In the genomic region with DNA sequence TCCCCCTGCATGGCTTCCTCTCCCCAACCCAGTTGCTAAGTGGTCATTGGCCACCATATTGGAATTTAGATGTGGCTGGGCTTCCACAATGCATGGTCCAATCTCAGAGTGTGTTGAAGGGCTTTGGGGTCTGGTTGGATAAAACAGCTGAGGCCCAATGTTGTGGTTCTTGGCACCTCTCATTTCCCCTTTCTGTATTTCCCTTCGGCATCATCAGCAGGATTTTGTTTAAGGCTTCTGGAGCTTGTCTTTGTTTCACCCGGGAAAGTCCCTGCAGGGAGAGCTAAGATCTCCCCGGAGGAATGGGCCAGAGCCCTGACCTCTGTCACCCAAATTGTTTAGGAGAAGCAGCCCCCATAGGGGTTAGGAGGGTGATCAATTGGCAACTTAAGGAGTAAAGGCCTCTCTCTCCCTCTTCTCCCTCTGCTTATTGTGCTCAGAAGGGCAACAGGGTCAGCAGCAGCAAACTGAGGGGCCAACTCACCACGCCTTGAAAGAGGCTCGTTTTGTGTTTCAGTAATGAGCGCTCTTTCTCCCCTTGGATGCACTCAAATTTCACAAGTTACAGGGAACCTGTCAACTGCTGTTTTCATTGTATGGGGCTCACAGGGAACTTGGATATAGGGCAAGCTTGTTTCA, we compare ENCODE assay signal across 23 cellular contexts.
DNase-seq lines count a peak whose midpoint lies in the region; ATAC-seq, FAIRE-seq and TF ChIP-seq lines count a peak whose summit lies in the region.
"Had no signal": no experiment of that assay in that cellular context is flagged by ENCODE, and none has a peak within 500 bp of the region (broad histone marks: within the 10 kb centered on the region; RNA-seq: fewer than 3 reads in every experiment).

No MANE protein-coding gene starts in this region.

- CTCF ChIA-PET in activated CD4-positive, alpha-beta T cell treated with anti-CD3 and anti-CD28 coated beads, Interleukin-2, amount 10 ng/mL, durations not matched to agents 7 days and 5 days (lab: Charles Lee) = interaction anchor here (0.6 kb wide), 1 partner anchor 1146 kb away, joined by 3 read pairs; no protein-coding TSS in a partner anchor
- CTCF ChIA-PET in activated CD4-positive, alpha-beta T cell treated with anti-CD3 and anti-CD28 coated beads for 36 hours (lab: Charles Lee) = no interaction called here

- peaks cover 2% of the 10 kb centered on the region for H3K36me3 Mint-ChIP-seq in activated CD4-positive, alpha-beta T cell treated with anti-CD3 and anti-CD28 coated beads, Interleukin-2, amount 10 ng/mL, durations not matched to agents 7 days and 5 days (ENCODE audit: low read depth)
- H3K36me3 Mint-ChIP-seq in activated CD4-positive, alpha-beta T cell treated with anti-CD3 and anti-CD28 coated beads for 36 hours (ENCODE audit: low read depth) = no peaks in the 10 kb centered on the region

- H3K4me3 ChIP-seq in kidney (ENCODE audit: low read length in 2 of 2) (no peak overlapping the region), neutrophil (ENCODE audit: low read depth in 1 of 2, low read length in 1 of 2) (no peak overlapping the region), upper lobe of right lung (no peak overlapping the region)
- H3K4me3 ChIP-seq: testis had no signal

- TF ChIP-seq CTCF in kidney (IDR thresholded peaks at IDR 0.05; ENCODE audit: borderline replicate concordance, extremely low read depth, insufficient read depth) (no peak), neutrophil (IDR thresholded peaks at IDR 0.05) (no peak), upper lobe of right lung (IDR thresholded peaks at IDR 0.05) (no peak)

- no peak for DNase-seq in activated CD4-positive, alpha-beta T cell treated with anti-CD3 and anti-CD28 coated beads, Interleukin-2, amount 10 ng/mL, durations not matched to agents 7 days and 5 days
- no peak for DNase-seq in activated CD4-positive, alpha-beta T cell treated with anti-CD3 and anti-CD28 coated beads for 36 hours
- DNase-seq in kidney (no peak), upper lobe of right lung (no peak), urothelium cell line (ENCODE audit: low spot score) (no peak), AML-193 (lab: John Stamatoyannopoulos, UW) (no peak)
- DNase-seq: activated CD8-positive, alpha-beta memory T cell treated with anti-CD3 and anti-CD28 coated beads, Interleukin-2, amount 50 U/mL, for 48 hours; activated naive CD4-positive, alpha-beta T cell; CD4-positive, CD25-positive, alpha-beta regulatory T cell; DMS53; left cardiac atrium; naive thymus-derived CD4-positive, alpha-beta T cell; NCI-H2029 treated with DMSO at 0.1 percent for 48 hours; NCI-H510A; right cardiac atrium; SIG-M5; stimulated activated CD4-positive, alpha-beta T cell treated with anti-CD3 and anti-CD28 coated beads, Interleukin-1b, Interleukin-23, amount 100 ng/mL, for 48 hours; testis had no signal

- ATAC-seq in activated CD4-positive, alpha-beta T cell treated with anti-CD3 and anti-CD28 coated beads for 36 hours = no peak
- ATAC-seq in upper lobe of right lung = no peak
- no peak for ATAC-seq in HG02763 (IDR thresholded peaks at IDR 0.05; ENCODE audit: unreplicated experiment)
- ATAC-seq: HCT116; left cardiac atrium; naive thymus-derived CD4-positive, alpha-beta T cell had no signal

- peak overlapping the region; percentile 64 to 82 for H3K27ac ChIP-seq in kidney (ENCODE audit: low read depth in 2 of 2, low read length in 2 of 2)
- H3K27ac ChIP-seq in neutrophil = peak overlapping the region; percentile 8
- peak overlapping the region; percentile 83 for H3K27ac ChIP-seq in upper lobe of right lung
- H3K27ac ChIP-seq: 22Rv1 had no signal

- H3K36me3 ChIP-seq in kidney (ENCODE audit: control insufficient read depth in 1 of 2, insufficient read depth in 2 of 2, low read length in 2 of 2) (no peaks in the 10 kb centered on the region), neutrophil (no peaks in the 10 kb centered on the region), upper lobe of right lung (no peaks in the 10 kb centered on the region)

- H3K9ac ChIP-seq in kidney (ENCODE audit: low read length in 2 of 2) = no peak overlapping the region

- H3K4me3 Mint-ChIP-seq in activated CD4-positive, alpha-beta T cell treated with anti-CD3 and anti-CD28 coated beads, Interleukin-2, amount 10 ng/mL, durations not matched to agents 7 days and 5 days = no peak overlapping the region
- no peak overlapping the region for H3K4me3 Mint-ChIP-seq in activated CD4-positive, alpha-beta T cell treated with anti-CD3 and anti-CD28 coated beads for 36 hours
- H3K4me3 Mint-ChIP-seq: CD4-positive, CD25-positive, alpha-beta regulatory T cell; naive thymus-derived CD4-positive, alpha-beta T cell had no signal

- H3K4me1 Mint-ChIP-seq in activated CD4-positive, alpha-beta T cell treated with anti-CD3 and anti-CD28 coated beads, Interleukin-2, amount 10 ng/mL, durations not matched to agents 7 days and 5 days = peaks cover 16% of the 10 kb centered on the region
- H3K4me1 Mint-ChIP-seq in activated CD4-positive, alpha-beta T cell treated with anti-CD3 and anti-CD28 coated beads for 36 hours = peaks cover 18% of the 10 kb centered on the region

- no peaks in the 10 kb centered on the region for H3K27me3 ChIP-seq in neutrophil
- H3K27me3 ChIP-seq in upper lobe of right lung = no peaks in the 10 kb centered on the region
- H3K27me3 ChIP-seq: testis had no signal

- no peaks in the 10 kb centered on the region for H3K27me3 Mint-ChIP-seq in activated CD4-positive, alpha-beta T cell treated with anti-CD3 and anti-CD28 coated beads, Interleukin-2, amount 10 ng/mL, durations not matched to agents 7 days and 5 days
- no peaks in the 10 kb centered on the region for H3K27me3 Mint-ChIP-seq in activated CD4-positive, alpha-beta T cell treated with anti-CD3 and anti-CD28 coated beads for 36 hours
- H3K27me3 Mint-ChIP-seq: CD4-positive, CD25-positive, alpha-beta regulatory T cell; naive thymus-derived CD4-positive, alpha-beta T cell had no signal

- H3K27ac Mint-ChIP-seq in activated CD4-positive, alpha-beta T cell treated with anti-CD3 and anti-CD28 coated beads, Interleukin-2, amount 10 ng/mL, durations not matched to agents 7 days and 5 days = peak overlapping the region; percentile 37
- no peak overlapping the region for H3K27ac Mint-ChIP-seq in activated CD4-positive, alpha-beta T cell treated with anti-CD3 and anti-CD28 coated beads for 36 hours

- POLR2A ChIA-PET in activated CD4-positive, alpha-beta T cell treated with anti-CD3 and anti-CD28 coated beads, Interleukin-2, amount 10 ng/mL, durations not matched to agents 7 days and 5 days (lab: Charles Lee) = no interaction called here
- POLR2A ChIA-PET in activated CD4-positive, alpha-beta T cell treated with anti-CD3 and anti-CD28 coated beads for 36 hours (lab: Charles Lee) = no interaction called here

- peaks cover 2% of the 10 kb centered on the region for H3K9me3 Mint-ChIP-seq in activated CD4-positive, alpha-beta T cell treated with anti-CD3 and anti-CD28 coated beads, Interleukin-2, amount 10 ng/mL, durations not matched to agents 7 days and 5 days
- no peaks in the 10 kb centered on the region for H3K9me3 Mint-ChIP-seq in activated CD4-positive, alpha-beta T cell treated with anti-CD3 and anti-CD28 coated beads for 36 hours (ENCODE audit: low read depth)

- H3K4me1 ChIP-seq in kidney (ENCODE audit: control insufficient read depth in 1 of 2, insufficient read depth in 1 of 2, low read depth in 1 of 2, low read length in 2 of 2) (peaks cover 8 to 12% of the 10 kb centered on the region in 2 donors), neutrophil (ENCODE audit: control insufficient read depth in 1 of 2, insufficient read depth in 1 of 2, low read depth in 1 of 2, low read length in 1 of 2) (peaks cover 0 to 2% of the 10 kb centered on the region in 2 experiments), upper lobe of right lung (peaks cover 41% of the 10 kb centered on the region)

- FAIRE-seq in kidney (lab: Jason Lieb, UNC) = no peak
- FAIRE-seq in urothelium cell line (lab: Jason Lieb, UNC) = no peak
- FAIRE-seq: GM18507 had no signal

- intact Hi-C loops in activated CD4-positive, alpha-beta T cell treated with anti-CD3 and anti-CD28 coated beads for 36 hours (cut with DNase I, micrococcal nuclease) = no loop called here
- intact Hi-C loops in kidney (cut with DNase I) (no loop called here), upper lobe of right lung (cut with DNase I) (no loop called here)

- no peaks in the 10 kb centered on the region for H3K9me3 ChIP-seq in kidney (ENCODE audit: control insufficient read depth in 1 of 2, low read length in 2 of 2)
- H3K9me3 ChIP-seq in neutrophil = no peaks in the 10 kb centered on the region
- H3K9me3 ChIP-seq in upper lobe of right lung = no peaks in the 10 kb centered on the region
- H3K9me3 ChIP-seq: testis had no signal

Comparison
In these comparisons a context has a peak if more than half of its experiments do, and no peak if none do; other contexts are left out.
1. H3K27ac ChIP-seq: peak in every context shown above with its lines; median percentile 83 in upper lobe of right lung; 73 in kidney; 8 in neutrophil.